31 cellular contexts compared by ENCODE assay signal in genomic region chr12:48712209-48712608, GRCh38.
"Had no signal": no experiment of that assay in that cellular context is flagged by ENCODE, and none has a peak within 500 bp of the region (broad histone marks: within the 10 kb centered on the region; RNA-seq: fewer than 3 reads in every experiment).

No MANE protein-coding gene starts in this region.

- H3K27ac Mint-ChIP-seq: dendritic cell treated with granulocyte-macrophage colony-stimulating factor and Interleukin-4, amounts not matched to agents 40 ng/mL and 50 ng/mL, for 4 days; mesothelial cell of epicardium; natural killer cell treated with Interleukin-12 subunit alpha and Interleukin-12 subunit beta and Interleukin-15 and Interleukin-18, amount 100 ng/mL, for 72 hours; stimulated activated naive B cell treated with anti-CD40 and anti-IgM and Interleukin-4, amounts not matched to agents 10 μg/mL and 1 μg/mL and 100 μg/mL, for 72 hours; stimulated activated naive CD8-positive, alpha-beta T cell treated with anti-CD3 and anti-CD28 coated beads, Interleukin-15, Interleukin-2, amounts not matched to agents 100 ng/mL and 50 ng/mL, for 24 hours had no signal

- FAIRE-seq: endothelial cell of umbilical vein, kidney, pancreas, small intestine had no signal

- H3K27me3 ChIP-seq: colonic mucosa, esophagus muscularis mucosa, foreskin keratinocyte, gastroesophageal sphincter, heart left ventricle, neutrophil, pancreas, right lobe of liver, tibial nerve, upper lobe of right lung, uterus had no signal

- H3K36me3 ChIP-seq: uterus had no signal

- H3K27me3 Mint-ChIP-seq: dendritic cell treated with granulocyte-macrophage colony-stimulating factor and Interleukin-4, amounts not matched to agents 40 ng/mL and 50 ng/mL, for 4 days; naive B cell; natural killer cell treated with Interleukin-12 subunit alpha and Interleukin-12 subunit beta and Interleukin-15 and Interleukin-18, amount 100 ng/mL, for 72 hours; stimulated activated naive B cell treated with anti-CD40 and anti-IgM and Interleukin-4, amounts not matched to agents 10 μg/mL and 1 μg/mL and 100 μg/mL, for 72 hours had no signal

- DNase-seq: colonic mucosa; effector CD8-positive, alpha-beta T cell; foreskin keratinocyte; heart left ventricle; hypothalamus; immature natural killer cell; kidney; mesenchymal stem cell; mucosa of descending colon; naive B cell; pancreas; retina; right lobe of liver; small intestine; stimulated activated CD4-positive, alpha-beta T cell treated with anti-CD3 and anti-CD28 coated beads, Interleukin-15, amount 100 ng/mL, for 24 hours; stimulated activated CD4-positive, alpha-beta T cell treated with anti-CD3 and anti-CD28 coated beads, Interleukin-2, amount 100 ng/mL, for 48 hours; stimulated activated naive B cell treated with anti-CD40 and anti-IgM and Interleukin-4, amounts not matched to agents 10 μg/mL and 1 μg/mL and 100 μg/mL, for 72 hours; upper lobe of right lung; uterus had no signal

- ATAC-seq: foreskin keratinocyte; gastroesophageal sphincter; heart left ventricle; left lobe of liver; mucosa of descending colon; natural killer cell treated with Interleukin-12 subunit alpha and Interleukin-12 subunit beta and Interleukin-15 and Interleukin-18, amount 100 ng/mL, for 72 hours; pancreas; right lobe of liver; stimulated activated naive B cell treated with anti-CD40 and anti-IgM and Interleukin-4, amounts not matched to agents 10 μg/mL and 1 μg/mL and 100 μg/mL, for 72 hours; upper lobe of right lung had no signal

- H3K9me3 Mint-ChIP-seq: dendritic cell treated with granulocyte-macrophage colony-stimulating factor and Interleukin-4, amounts not matched to agents 40 ng/mL and 50 ng/mL, for 4 days; immature natural killer cell; mesothelial cell of epicardium; natural killer cell treated with Interleukin-12 subunit alpha and Interleukin-12 subunit beta and Interleukin-15 and Interleukin-18, amount 100 ng/mL, for 72 hours; neural crest cell; stimulated activated naive B cell treated with anti-CD40 and anti-IgM and Interleukin-4, amounts not matched to agents 10 μg/mL and 1 μg/mL and 100 μg/mL, for 72 hours; stimulated activated naive CD8-positive, alpha-beta T cell treated with anti-CD3 and anti-CD28 coated beads, Interleukin-15, Interleukin-2, amounts not matched to agents 100 ng/mL and 50 ng/mL, for 24 hours had no signal

- H3K4me3 Mint-ChIP-seq: dendritic cell treated with granulocyte-macrophage colony-stimulating factor and Interleukin-4, amounts not matched to agents 40 ng/mL and 50 ng/mL, for 4 days; immature natural killer cell; mesothelial cell of epicardium; naive B cell; natural killer cell treated with Interleukin-12 subunit alpha and Interleukin-12 subunit beta and Interleukin-15 and Interleukin-18, amount 100 ng/mL, for 72 hours; stimulated activated naive B cell treated with anti-CD40 and anti-IgM and Interleukin-4, amounts not matched to agents 10 μg/mL and 1 μg/mL and 100 μg/mL, for 72 hours; stimulated activated naive CD8-positive, alpha-beta T cell treated with anti-CD3 and anti-CD28 coated beads, Interleukin-15, Interleukin-2, amounts not matched to agents 100 ng/mL and 50 ng/mL, for 24 hours had no signal

- H3K27ac ChIP-seq: colonic mucosa, esophagus muscularis mucosa, foreskin keratinocyte, gastroesophageal sphincter, heart left ventricle, neutrophil, pancreas, right lobe of liver, thoracic aorta, tibial nerve, upper lobe of right lung, uterus had no signal

- H3K9me3 ChIP-seq: colonic mucosa, esophagus muscularis mucosa, gastroesophageal sphincter, heart left ventricle, mucosa of descending colon, neutrophil, pancreas, right lobe of liver, thoracic aorta, tibial nerve, upper lobe of right lung, uterus had no signal

- H3K4me3 ChIP-seq: colonic mucosa, esophagus muscularis mucosa, gastroesophageal sphincter, heart left ventricle, mucosa of descending colon, pancreas, right lobe of liver, thoracic aorta, tibial nerve, upper lobe of right lung, uterus had no signal
